In genomic region chr18:54641734-54642133, GRCh38 we compare ENCODE assay signal across 32 cellular contexts. TPM values are rescaled to one million over a fixed set of nuclear protein-coding genes. Genes with fewer than 3 reads are reported as not detected.
"Had no signal": no experiment of that assay in that cellular context is flagged by ENCODE, and none has a peak within 500 bp of the region (broad histone marks: within the 10 kb centered on the region; RNA-seq: fewer than 3 reads in every experiment).

No MANE protein-coding gene starts in this region.

- H3K27ac Mint-ChIP-seq: activated CD4-positive, alpha-beta T cell treated with anti-CD3 and anti-CD28 coated beads, Interleukin-2, amount 10 ng/mL, durations not matched to agents 7 days and 5 days; activated CD8-positive, alpha-beta memory T cell treated with anti-CD3 and anti-CD28 coated beads, Interleukin-2, amount 10 ng/mL, durations not matched to agents 7 days and 5 days had no signal

- H3K4me1 Mint-ChIP-seq: activated CD4-positive, alpha-beta T cell treated with anti-CD3 and anti-CD28 coated beads, Interleukin-2, amount 10 ng/mL, durations not matched to agents 7 days and 5 days; activated CD8-positive, alpha-beta memory T cell treated with anti-CD3 and anti-CD28 coated beads, Interleukin-2, amount 10 ng/mL, durations not matched to agents 7 days and 5 days had no signal

- ATAC-seq: activated CD8-positive, alpha-beta memory T cell treated with anti-CD3 and anti-CD28 coated beads, Interleukin-2, amount 10 ng/mL, durations not matched to agents 7 days and 5 days; K562; Panc1 had no signal

- H3K36me3 Mint-ChIP-seq: activated CD8-positive, alpha-beta memory T cell treated with anti-CD3 and anti-CD28 coated beads, Interleukin-2, amount 10 ng/mL, durations not matched to agents 7 days and 5 days had no signal

- H3K9me3 ChIP-seq: SJCRH30 had no signal

- H3K36me3 ChIP-seq: brain microvascular endothelial cell, SJCRH30, WERI-Rb-1 had no signal

- H3K4me1 ChIP-seq: SJCRH30 had no signal

- H3K27ac ChIP-seq: brain microvascular endothelial cell, SJCRH30, SK-N-MC, WERI-Rb-1 had no signal

- H3K4me3 Mint-ChIP-seq: activated CD4-positive, alpha-beta T cell treated with anti-CD3 and anti-CD28 coated beads, Interleukin-2, amount 10 ng/mL, durations not matched to agents 7 days and 5 days; activated CD8-positive, alpha-beta memory T cell treated with anti-CD3 and anti-CD28 coated beads, Interleukin-2, amount 10 ng/mL, durations not matched to agents 7 days and 5 days had no signal

- DNase-seq: activated CD4-positive, alpha-beta T cell treated with anti-CD3 and anti-CD28 coated beads, Interleukin-2, amount 10 ng/mL, durations not matched to agents 7 days and 5 days; activated CD4-positive, alpha-beta T cell treated with anti-CD3 and anti-CD28 coated beads, Interleukin-2, amount 50 U/mL, for 48 hours; activated CD4-positive, CD25-positive, alpha-beta regulatory T cell; activated CD8-positive, alpha-beta memory T cell treated with anti-CD3 and anti-CD28 coated beads for 24 hours; activated CD8-positive, alpha-beta memory T cell treated with anti-CD3 and anti-CD28 coated beads, Interleukin-2, amount 10 ng/mL, durations not matched to agents 7 days and 5 days; activated CD8-positive, alpha-beta memory T cell treated with anti-CD3 and anti-CD28 coated beads, Interleukin-2, amount 50 U/mL, for 48 hours; activated effector memory CD4-positive, alpha-beta T cell treated with Interleukin-2 at 50 U/mL for 16 hours; activated naive CD4-positive, alpha-beta T cell treated with anti-CD3 and anti-CD28 coated beads, Interleukin-2, amount 50 U/mL, for 16 hours; activated T-cell treated with anti-CD3 and anti-CD28 coated beads, Interleukin-2, amount 50 U/mL, for 48 hours; anterior cingulate cortex; brain microvascular endothelial cell; NCI-H1048; NCI-H1105 treated with DMSO at 0.1 percent for 48 hours; NCI-H1436; NCI-H1694; NCI-H1930; NCI-H2081 treated with DMSO at 0.1 percent for 48 hours; NCI-H226; NCI-H446 treated with DMSO at 0.1 percent for 48 hours; NCI-H524; SHP77; SJCRH30; T1000; WERI-Rb-1 had no signal

- H3K27me3 ChIP-seq: brain microvascular endothelial cell, SJCRH30 had no signal

- H3K4me3 ChIP-seq: K562, SJCRH30, SK-N-MC had no signal

- H3K9me3 Mint-ChIP-seq: activated CD4-positive, alpha-beta T cell treated with anti-CD3 and anti-CD28 coated beads, Interleukin-2, amount 10 ng/mL, durations not matched to agents 7 days and 5 days had no signal

RNA-seq across cellular contexts. Expression of gene DYNAP, which starts 50.7 kb away (rescaled TPM):
- total RNA-seq: activated CD4-positive, alpha-beta T cell treated with anti-CD3 and anti-CD28 coated beads, Interleukin-2, amount 10 ng/mL, durations not matched to agents 7 days and 5 days; activated CD8-positive, alpha-beta memory T cell treated with anti-CD3 and anti-CD28 coated beads, Interleukin-2, amount 10 ng/mL, durations not matched to agents 7 days and 5 days; cardiac septum; K562; M059J; RPMI7951; SJCRH30; T-helper 1 cell treated with Interleukin-12 subunit alpha and Interleukin-12 subunit beta and Interleukin-4 antibody, amounts not matched to agents 30 ng/mL and 1 ng/mL, for 36 hours; T-helper 2 cell treated with Interferon-gamma antibody and Interleukin-4, amounts not matched to agents 100 ng/mL and 5 ng/mL, for 36 hours had no signal
